In the genomic region with DNA sequence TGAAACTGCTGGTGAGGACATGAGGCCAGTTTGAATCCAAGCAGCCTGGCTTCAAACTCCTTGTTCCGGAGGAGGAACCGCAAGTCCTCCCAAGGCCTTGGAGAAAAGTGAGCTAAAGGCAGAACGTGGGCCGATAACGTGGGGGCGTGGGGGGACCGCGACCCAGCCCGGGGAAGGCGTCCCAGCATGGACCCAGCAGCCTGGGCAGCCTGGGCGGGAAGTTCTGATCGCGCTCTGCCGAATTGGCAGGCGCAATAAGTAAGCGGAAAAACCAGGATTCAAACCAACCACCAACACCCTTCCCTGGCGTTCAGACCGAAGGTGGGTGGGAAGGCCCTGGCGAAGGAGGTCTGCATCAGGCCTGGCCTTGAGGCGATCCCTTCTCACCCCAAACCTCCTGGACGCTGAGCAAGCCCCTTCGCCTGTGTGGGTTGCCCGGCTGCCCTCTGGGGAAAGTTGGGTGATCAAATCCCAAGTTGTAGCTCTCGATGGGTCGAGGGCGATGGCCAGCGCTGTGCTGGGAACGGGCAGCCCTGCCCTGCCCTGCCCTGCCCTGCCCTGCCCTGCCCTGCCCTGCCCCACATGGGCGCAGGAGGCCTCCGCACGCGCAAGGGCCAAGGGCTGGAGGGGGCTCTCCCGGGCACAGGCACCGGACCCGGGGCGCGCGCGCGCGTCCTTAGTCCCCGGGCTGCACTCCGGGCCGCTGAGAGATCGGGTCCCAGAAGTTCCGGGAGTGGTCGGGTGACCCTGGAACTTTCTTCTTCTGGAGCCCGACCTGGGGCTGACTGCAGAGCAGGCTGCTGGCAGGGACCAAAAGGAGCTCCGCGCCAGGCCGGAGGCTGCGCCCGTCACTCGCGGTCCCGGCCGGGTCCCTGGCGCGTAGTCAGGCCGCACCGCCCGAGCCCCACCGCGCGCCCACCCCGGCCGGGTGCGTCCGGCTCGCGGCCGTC, we compare ENCODE assay signal across 1 cellular context.
A peak's percentile ranks its signal among the peaks of the same experiment; 100 is the strongest.
TF ChIP-seq lines count a peak whose summit lies in the region.

No MANE protein-coding gene starts in this region.

TF ChIP-seq in HepG2, 621 proteins besides CTCF, POLR2A, EP300 and RAD21 (continued from another document):
- TF ChIP-seq, protein P1, sequence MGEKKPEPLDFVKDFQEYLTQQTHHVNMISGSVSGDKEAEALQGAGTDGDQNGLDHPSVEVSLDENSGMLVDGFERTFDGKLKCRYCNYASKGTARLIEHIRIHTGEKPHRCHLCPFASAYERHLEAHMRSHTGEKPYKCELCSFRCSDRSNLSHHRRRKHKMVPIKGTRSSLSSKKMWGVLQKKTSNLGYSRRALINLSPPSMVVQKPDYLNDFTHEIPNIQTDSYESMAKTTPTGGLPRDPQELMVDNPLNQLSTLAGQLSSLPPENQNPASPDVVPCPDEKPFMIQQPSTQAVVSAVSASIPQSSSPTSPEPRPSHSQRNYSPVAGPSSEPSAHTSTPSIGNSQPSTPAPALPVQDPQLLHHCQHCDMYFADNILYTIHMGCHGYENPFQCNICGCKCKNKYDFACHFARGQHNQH (CRISPR knock-in tag; IDR thresholded peaks at IDR 0.05): no peak
- no peak for TF ChIP-seq ZNF34 (CRISPR knock-in tag; IDR thresholded peaks at IDR 0.05; ENCODE audit: borderline replicate concordance)
- TF ChIP-seq CAMTA2 (CRISPR knock-in tag; IDR thresholded peaks at IDR 0.05; ENCODE audit: borderline replicate concordance): no peak
- peak; percentile 26; the same call in 1 of the 2 replicates for TF ChIP-seq EEA1 (CRISPR knock-in tag; IDR thresholded peaks at IDR 0.05; ENCODE audit: borderline replicate concordance)
- peak; percentile 95; the same call in 1 of the 2 replicates for TF ChIP-seq ZFP82 (CRISPR knock-in tag; IDR thresholded peaks at IDR 0.05; ENCODE audit: borderline replicate concordance)
- TF ChIP-seq GTF2F1 (IDR thresholded peaks at IDR 0.05; ENCODE audit: low read length): no peak
- TF ChIP-seq ZNF687 (CRISPR knock-in tag; IDR thresholded peaks at IDR 0.05): peak; percentile 69
- no peak for TF ChIP-seq ZNF850 (CRISPR knock-in tag; conservative IDR thresholded peaks at IDR 0.05)
- TF ChIP-seq ETV5 (CRISPR knock-in tag; IDR thresholded peaks at IDR 0.05; ENCODE audit: borderline replicate concordance): no peak
- 0 out of 2 replicates have a peak, but pooled peaks have one; percentile 25 for TF ChIP-seq ZNF329 (CRISPR knock-in tag; IDR thresholded peaks at IDR 0.05; ENCODE audit: low read depth)
- 0 out of 2 replicates have a peak, but pooled peaks have one; percentile 37 for TF ChIP-seq TAF1 (CRISPR knock-in tag; IDR thresholded peaks at IDR 0.05)
- peak; percentile 73; the same call in 1 of the 2 replicates for TF ChIP-seq CCDC6 (CRISPR knock-in tag; IDR thresholded peaks at IDR 0.05)
- TF ChIP-seq CENPT (CRISPR knock-in tag; IDR thresholded peaks at IDR 0.05; ENCODE audit: low read depth): peak; percentile 44; the same call in 1 of the 2 replicates
- TF ChIP-seq BATF2 (CRISPR knock-in tag; IDR thresholded peaks at IDR 0.05): 0 out of 2 replicates have a peak, but pooled peaks have one; percentile 31
- TF ChIP-seq TFDP1 (CRISPR knock-in tag; IDR thresholded peaks at IDR 0.05; ENCODE audit: borderline replicate concordance): no peak
- TF ChIP-seq ZNF768 (CRISPR knock-in tag; IDR thresholded peaks at IDR 0.05): peak; percentile 26; the same call in 1 of the 2 replicates
